In genomic region chr9:18255158-18255629, GRCh38 we compare ENCODE assay signal across 8 cellular contexts.
A peak's percentile ranks its signal among the peaks of the same experiment; 100 is the strongest.
DNase-seq lines count a peak whose midpoint lies in the region; ATAC-seq and TF ChIP-seq lines count a peak whose summit lies in the region.

No MANE protein-coding gene starts in this region.

- TF ChIP-seq CTCF in foreskin keratinocyte (conservative IDR thresholded peaks at IDR 0.05) (peak; percentile 91), thoracic aorta (IDR thresholded peaks at IDR 0.05) (peak; percentile 96)

- DNase-seq in EL (peak; percentile 81), KG1 (lab: John Stamatoyannopoulos, UW) (peak; percentile 37), RKO (ENCODE audit: low spot score) (peak; percentile 83), foreskin keratinocyte (peak; percentile 23 to 55), nucleus accumbens (lab: John Stamatoyannopoulos, UW) (peak in 50 of 56 donors; percentile 2 to 86 (median 55)), thoracic aorta (ENCODE audit: low spot score) (peak; percentile 28)
- DNase-seq in activated T-helper 1 cell treated with anti-CD3 and anti-CD28 coated beads, Interleukin-2, amount 50 U/mL, for 16 hours (ENCODE audit: low read depth in 1 of 2, low spot score in 1 of 2): peak; percentile 51 to 52

- no peaks in the 10 kb centered on the region for H3K9me3 ChIP-seq in thoracic aorta

- H3K27ac ChIP-seq in foreskin keratinocyte (no peak overlapping the region), thoracic aorta (no peak overlapping the region)

- no peak overlapping the region for H3K4me3 ChIP-seq in thoracic aorta

- H3K27me3 ChIP-seq in foreskin keratinocyte (no peaks in the 10 kb centered on the region), thoracic aorta (replicated peaks; ENCODE audit: insufficient read depth) (no peaks in the 10 kb centered on the region)

- H3K36me3 ChIP-seq in thoracic aorta: no peaks in the 10 kb centered on the region

- no peaks in the 10 kb centered on the region for H3K4me1 ChIP-seq in foreskin keratinocyte
- peaks cover 0 to 30% of the 10 kb centered on the region in 2 donors for H3K4me1 ChIP-seq in thoracic aorta (ENCODE audit: control insufficient read depth in 1 of 2, low read depth in 2 of 2)

- ATAC-seq in GM21786 (IDR thresholded peaks at IDR 0.05; ENCODE audit: unreplicated experiment): peak; percentile 93
- ATAC-seq in foreskin keratinocyte: peak; percentile 81
- ATAC-seq in thoracic aorta (ENCODE audit: insufficient number of reproducible peaks, low FRiP score, low read depth): peak; percentile 68

Comparison
In these comparisons a context has a peak if more than half of its experiments do, and no peak if none do; other contexts are left out.
1. DNase-seq: peak in every context shown above with its lines; median percentile 83 in RKO; 81 in EL; 55 in nucleus accumbens; 52 in activated T-helper 1 cell treated with anti-CD3 and anti-CD28 coated beads, Interleukin-2, amount 50 U/mL, for 16 hours; 39 in foreskin keratinocyte; 37 in KG1; 28 in thoracic aorta.